Comparison of ENCODE assay signal across 12 cellular contexts in genomic region chr7:108136191-108136581, GRCh38. TPM values are rescaled to one million over a fixed set of nuclear protein-coding genes. Genes with fewer than 3 reads are reported as not detected.
A peak's percentile ranks its signal among the peaks of the same experiment; 100 is the strongest.
DNase-seq lines count a peak whose midpoint lies in the region; ATAC-seq and TF ChIP-seq lines count a peak whose summit lies in the region.
"Had no signal": no experiment of that assay in that cellular context is flagged by ENCODE, and none has a peak within 500 bp of the region (broad histone marks: within the 10 kb centered on the region; RNA-seq: fewer than 3 reads in every experiment).

No MANE protein-coding gene starts in this region.

- peaks cover 16% of the 10 kb centered on the region for H3K4me1 Mint-ChIP-seq in dendritic cell treated with granulocyte-macrophage colony-stimulating factor and Interleukin-4, amounts not matched to agents 40 ng/mL and 50 ng/mL, for 4 days (ENCODE audit: low read depth)

- H3K36me3 ChIP-seq in breast epithelium = no peaks in the 10 kb centered on the region
- H3K36me3 ChIP-seq: stomach had no signal

- no peak for TF ChIP-seq CTCF in breast epithelium (IDR thresholded peaks at IDR 0.05)

- H3K9me3 Mint-ChIP-seq in dendritic cell treated with granulocyte-macrophage colony-stimulating factor and Interleukin-4, amounts not matched to agents 40 ng/mL and 50 ng/mL, for 4 days = no peaks in the 10 kb centered on the region

- peaks cover 3% of the 10 kb centered on the region for H3K27me3 Mint-ChIP-seq in dendritic cell treated with granulocyte-macrophage colony-stimulating factor and Interleukin-4, amounts not matched to agents 40 ng/mL and 50 ng/mL, for 4 days

- no peaks in the 10 kb centered on the region for H3K27me3 ChIP-seq in breast epithelium
- H3K27me3 ChIP-seq: body of pancreas, stomach had no signal

- no peaks in the 10 kb centered on the region for H3K9me3 ChIP-seq in breast epithelium
- H3K9me3 ChIP-seq: body of pancreas, stomach had no signal

- no peak overlapping the region for H3K4me3 ChIP-seq in breast epithelium
- H3K4me3 ChIP-seq: body of pancreas, K562, stomach had no signal

- no peak overlapping the region for H3K27ac ChIP-seq in breast epithelium
- H3K27ac ChIP-seq: body of pancreas, stomach had no signal

- H3K4me1 ChIP-seq in breast epithelium = no peaks in the 10 kb centered on the region
- H3K4me1 ChIP-seq: body of pancreas had no signal

- ATAC-seq in GM18868 (IDR thresholded peaks at IDR 0.05; ENCODE audit: unreplicated experiment) = peak; percentile 33
- peak; percentile 22 for ATAC-seq in GM21786 (IDR thresholded peaks at IDR 0.05; ENCODE audit: unreplicated experiment)
- ATAC-seq in HG03521 (IDR thresholded peaks at IDR 0.05; ENCODE audit: unreplicated experiment) = peak; percentile 5
- ATAC-seq: body of pancreas, K562 had no signal

- intact Hi-C loops in dendritic cell treated with granulocyte-macrophage colony-stimulating factor and Interleukin-4, amounts not matched to agents 40 ng/mL and 50 ng/mL, for 4 days (cut with micrococcal nuclease) = no loop called here
- intact Hi-C loops in breast epithelium (cut with DNase I; ENCODE audit: low total_unique reads) = no loop called here

- no peak for TF ChIP-seq POLR2A in breast epithelium (IDR thresholded peaks at IDR 0.05)

- H3K36me3 Mint-ChIP-seq in dendritic cell treated with granulocyte-macrophage colony-stimulating factor and Interleukin-4, amounts not matched to agents 40 ng/mL and 50 ng/mL, for 4 days (ENCODE audit: low read depth) = no peaks in the 10 kb centered on the region

- no peak overlapping the region for H3K4me3 Mint-ChIP-seq in dendritic cell treated with granulocyte-macrophage colony-stimulating factor and Interleukin-4, amounts not matched to agents 40 ng/mL and 50 ng/mL, for 4 days

- H3K27ac Mint-ChIP-seq in dendritic cell treated with granulocyte-macrophage colony-stimulating factor and Interleukin-4, amounts not matched to agents 40 ng/mL and 50 ng/mL, for 4 days = peak overlapping the region; percentile 50

- no peak for DNase-seq in AG08396 (ENCODE audit: low spot score)
- DNase-seq in stimulated activated CD4-positive, alpha-beta T cell treated with anti-CD3 and anti-CD28 coated beads, Interleukin-4, amount 100 ng/mL, for 4 hours = no peak
- DNase-seq in breast epithelium (ENCODE audit: low spot score in 2 of 2) = no peak
- no peak for DNase-seq in globus pallidus (ENCODE audit: low spot score)
- DNase-seq: body of pancreas, stomach, SW 1271 had no signal

RNA-seq across cellular contexts. Expression of gene LAMB4, which starts 6.0 kb away (rescaled TPM):
- under 1 TPM; 0.29 to 0.98 (median 0.48) TPM for total RNA-seq in breast epithelium
